8 cellular contexts compared by ENCODE assay signal in genomic region chr12:95003921-95004272, GRCh38. TPM values are rescaled to one million over a fixed set of nuclear protein-coding genes. Genes with fewer than 3 reads are reported as not detected.
DNase-seq lines count a peak whose midpoint lies in the region; ATAC-seq and TF ChIP-seq lines count a peak whose summit lies in the region.

No MANE protein-coding gene starts in this region.

- peak overlapping the region; percentile 98 for H3K27ac Mint-ChIP-seq in activated T-cell treated with anti-CD3 and anti-CD28 coated beads, Interleukin-2, amount 50 U/mL, for 72 hours
- peak overlapping the region; percentile 88 for H3K27ac Mint-ChIP-seq in activated naive CD8-positive, alpha-beta T cell treated with anti-CD3 and anti-CD28 coated beads, Interleukin-2, amount 10 ng/mL, durations not matched to agents 7 days and 5 days

- TF ChIP-seq EP300 in tibial nerve (IDR thresholded peaks at IDR 0.05), result no peak

- peak overlapping the region; percentile 86 to 91 for H3K4me3 Mint-ChIP-seq in activated T-cell treated with anti-CD3 and anti-CD28 coated beads, Interleukin-2, amount 50 U/mL, for 72 hours
- peak overlapping the region; percentile 92 for H3K4me3 Mint-ChIP-seq in activated naive CD8-positive, alpha-beta T cell treated with anti-CD3 and anti-CD28 coated beads, Interleukin-2, amount 10 ng/mL, durations not matched to agents 7 days and 5 days

- 67 to 74% methylated on average over 15 of the region's 15 CpGs for WGBS in tibial nerve, 2 donors

- H3K36me3 ChIP-seq in kidney epithelial cell (ENCODE audit: control insufficient read depth, insufficient read depth, low read length) (no peaks in the 10 kb centered on the region), tibial nerve (peaks cover 0 to 24% (median 0%) of the 10 kb centered on the region in 3 donors)

- peaks cover 6 to 10% of the 10 kb centered on the region in 2 donors for H3K9me3 Mint-ChIP-seq in activated T-cell treated with anti-CD3 and anti-CD28 coated beads, Interleukin-2, amount 50 U/mL, for 72 hours
- peaks cover 13% of the 10 kb centered on the region for H3K9me3 Mint-ChIP-seq in activated naive CD8-positive, alpha-beta T cell treated with anti-CD3 and anti-CD28 coated beads, Interleukin-2, amount 10 ng/mL, durations not matched to agents 7 days and 5 days

- H3K4me1 ChIP-seq in tibial nerve, result peaks cover 0 to 36% (median 0%) of the 10 kb centered on the region in 4 donors

- POLR2A ChIA-PET in activated naive CD8-positive, alpha-beta T cell treated with anti-CD3 and anti-CD28 coated beads, Interleukin-2, amount 10 ng/mL, durations not matched to agents 7 days and 5 days (lab: Charles Lee), result interaction anchor here (0.5 to 1.8 kb wide), 12 partner anchors 8 to 386 kb away, joined by 3 to 18 read pairs (median 4); partner anchors contain the start of gene NR2C1

- no peaks in the 10 kb centered on the region for H3K27me3 Mint-ChIP-seq in activated T-cell treated with anti-CD3 and anti-CD28 coated beads, Interleukin-2, amount 50 U/mL, for 72 hours (ENCODE audit: low read depth)
- H3K27me3 Mint-ChIP-seq in activated naive CD8-positive, alpha-beta T cell treated with anti-CD3 and anti-CD28 coated beads, Interleukin-2, amount 10 ng/mL, durations not matched to agents 7 days and 5 days, result no peaks in the 10 kb centered on the region

- no peak for DNase-seq in activated T-cell treated with anti-CD3 and anti-CD28 coated beads, Interleukin-2, amount 50 U/mL, for 72 hours
- no peak for DNase-seq in activated T-cell treated with anti-CD3 and anti-CD28 coated beads, Interleukin-2, amount 50 U/mL, for 48 hours
- no peak for DNase-seq in activated naive CD8-positive, alpha-beta T cell treated with anti-CD3 and anti-CD28 coated beads, Interleukin-2, amount 10 ng/mL, durations not matched to agents 7 days and 5 days
- DNase-seq in kidney epithelial cell (ENCODE audit: low read depth), result no peak
- DNase-seq in tibial nerve (ENCODE audit: low spot score in 2 of 2), result no peak
- DNase-seq in dedifferentiated amniotic fluid mesenchymal stem cell (ENCODE audit: extremely low spot score), result no peak
- no peak for DNase-seq in NOMO-1 treated with DMSO at 0.1 percent for 48 hours (lab: John Stamatoyannopoulos, UW; ENCODE audit: unreplicated experiment)
- DNase-seq in dermis blood vessel endothelial cell, result no peak

- no peaks in the 10 kb centered on the region for H3K27me3 ChIP-seq in kidney epithelial cell (ENCODE audit: control insufficient read depth, insufficient read depth, low read length)
- no peaks in the 10 kb centered on the region for H3K27me3 ChIP-seq in tibial nerve

- ATAC-seq in activated T-cell treated with anti-CD3 and anti-CD28 coated beads, Interleukin-2, amount 50 U/mL, for 72 hours (replicated peaks in 1 of 2), result no peak
- ATAC-seq in activated naive CD8-positive, alpha-beta T cell treated with anti-CD3 and anti-CD28 coated beads, Interleukin-2, amount 10 ng/mL, durations not matched to agents 7 days and 5 days (ENCODE audit: low read depth), result no peak

- no peak for TF ChIP-seq CTCF in kidney epithelial cell (IDR thresholded peaks at IDR 0.05; ENCODE audit: insufficient read depth, low read length, poor library complexity, severe bottlenecking)
- no peak for TF ChIP-seq CTCF in tibial nerve (IDR thresholded peaks at IDR 0.05)

- TF ChIP-seq POLR2A in tibial nerve (IDR thresholded peaks at IDR 0.05), result no peak

- H3K36me3 Mint-ChIP-seq in activated T-cell treated with anti-CD3 and anti-CD28 coated beads, Interleukin-2, amount 50 U/mL, for 72 hours (ENCODE audit: insufficient read depth in 2 of 2), result peaks cover 15 to 34% of the 10 kb centered on the region in 2 donors
- H3K36me3 Mint-ChIP-seq in activated naive CD8-positive, alpha-beta T cell treated with anti-CD3 and anti-CD28 coated beads, Interleukin-2, amount 10 ng/mL, durations not matched to agents 7 days and 5 days, result peaks cover 26% of the 10 kb centered on the region

- H3K9me3 ChIP-seq in tibial nerve, result peaks cover 0 to 24% (median 3%) of the 10 kb centered on the region in 4 donors

- H3K27ac ChIP-seq in tibial nerve, result peak overlapping the region; percentile 55 to 84 (median 82)

- peak overlapping the region; percentile 80 for H3K4me3 ChIP-seq in kidney epithelial cell (ENCODE audit: low read depth, low read length)
- peak overlapping the region; percentile 68 to 84 (median 76) for H3K4me3 ChIP-seq in tibial nerve

- H3K4me1 Mint-ChIP-seq in activated T-cell treated with anti-CD3 and anti-CD28 coated beads, Interleukin-2, amount 50 U/mL, for 72 hours (ENCODE audit: low read depth), result peaks cover 54% of the 10 kb centered on the region
- peaks cover 29% of the 10 kb centered on the region for H3K4me1 Mint-ChIP-seq in activated naive CD8-positive, alpha-beta T cell treated with anti-CD3 and anti-CD28 coated beads, Interleukin-2, amount 10 ng/mL, durations not matched to agents 7 days and 5 days

RNA-seq across cellular contexts. Expression of gene NDUFA12, which starts 0.4 kb away (rescaled TPM):
- 100 to 1,000 TPM; 118 to 142 TPM for total RNA-seq in activated T-cell treated with anti-CD3 and anti-CD28 coated beads, Interleukin-2, amount 50 U/mL, for 72 hours
- total RNA-seq in activated naive CD8-positive, alpha-beta T cell treated with anti-CD3 and anti-CD28 coated beads, Interleukin-2, amount 10 ng/mL, durations not matched to agents 7 days and 5 days, result 100 to 1,000 TPM; 105 to 114 TPM
- total RNA-seq in kidney epithelial cell, result 83.2 and 123 TPM in 2 replicates
- total RNA-seq in tibial nerve, result 10 to 100 TPM; 59.6 to 82.3 (median 68.8) TPM
- total RNA-seq in dermis blood vessel endothelial cell, result 125 and 164 TPM in 2 replicates
